ENCODE assay signal across 9 cellular contexts in genomic region chr5:143826909-143827514, GRCh38. TPM values are rescaled to one million over a fixed set of nuclear protein-coding genes. Genes with fewer than 3 reads are reported as not detected.
DNase-seq lines count a peak whose midpoint lies in the region; ATAC-seq and TF ChIP-seq lines count a peak whose summit lies in the region.
"Had no signal": no experiment of that assay in that cellular context is flagged by ENCODE, and none has a peak within 500 bp of the region (broad histone marks: within the 10 kb centered on the region; RNA-seq: fewer than 3 reads in every experiment).

No MANE protein-coding gene starts in this region.

- no peak overlapping the region for H3K4me3 ChIP-seq in ovary

- no peak for TF ChIP-seq EP300 in ovary (IDR thresholded peaks at IDR 0.05)

- intact Hi-C loops in ovary (cut with DNase I): loop anchor here in 2 of 4 donors (5.0 to 10.0 kb wide), 3 partner anchors 902 to 1102 kb away; no protein-coding TSS in a partner anchor

- no peaks in the 10 kb centered on the region for H3K36me3 ChIP-seq in ovary

- H3K27me3 ChIP-seq in foreskin keratinocyte: no peaks in the 10 kb centered on the region
- no peaks in the 10 kb centered on the region for H3K27me3 ChIP-seq in ovary

- H3K27ac ChIP-seq in foreskin keratinocyte: no peak overlapping the region
- H3K27ac ChIP-seq in ovary: no peak overlapping the region

- DNase-seq in activated T-cell treated with anti-CD3 and anti-CD28 coated beads for 48 hours (ENCODE audit: low read depth): peak; percentile 12
- DNase-seq in activated T-cell treated with anti-CD3 and anti-CD28 coated beads, Interleukin-2, amount 50 U/mL, for 24 hours: no peak
- peak; percentile 76 for DNase-seq in NCI-H2196 (lab: John Stamatoyannopoulos, UW; ENCODE audit: unreplicated experiment)
- DNase-seq in foreskin keratinocyte: peak; percentile 18 to 26
- no peak for DNase-seq in effector CD4-positive, alpha-beta T cell
- DNase-seq in medulla oblongata (ENCODE audit: extremely low spot score): no peak
- no peak for DNase-seq in ovary

- H3K27ac Mint-ChIP-seq in activated T-cell treated with anti-CD3 and anti-CD28 coated beads, Interleukin-2, amount 50 U/mL, for 24 hours: no peak overlapping the region
- H3K27ac Mint-ChIP-seq: stimulated activated naive CD8-positive, alpha-beta T cell treated with anti-CD3 and anti-CD28 coated beads, Interleukin-15, Interleukin-2, amounts not matched to agents 100 ng/mL and 50 ng/mL, for 24 hours had no signal

- H3K9me3 ChIP-seq in ovary: no peaks in the 10 kb centered on the region

- peak; percentile 96 for ATAC-seq in HG02885 (IDR thresholded peaks at IDR 0.05; ENCODE audit: poor library complexity, unreplicated experiment)
- ATAC-seq in foreskin keratinocyte: no peak

- H3K4me1 ChIP-seq in foreskin keratinocyte (no peaks in the 10 kb centered on the region), ovary (ENCODE audit: insufficient read depth) (no peaks in the 10 kb centered on the region)

- no peaks in the 10 kb centered on the region for H3K36me3 Mint-ChIP-seq in activated T-cell treated with anti-CD3 and anti-CD28 coated beads, Interleukin-2, amount 50 U/mL, for 24 hours (ENCODE audit: low read depth)

- H3K4me1 Mint-ChIP-seq in activated T-cell treated with anti-CD3 and anti-CD28 coated beads, Interleukin-2, amount 50 U/mL, for 24 hours (ENCODE audit: low read depth): peaks cover 20% of the 10 kb centered on the region

- H3K27me3 Mint-ChIP-seq in activated T-cell treated with anti-CD3 and anti-CD28 coated beads, Interleukin-2, amount 50 U/mL, for 24 hours: no peaks in the 10 kb centered on the region
- H3K27me3 Mint-ChIP-seq: stimulated activated naive CD8-positive, alpha-beta T cell treated with anti-CD3 and anti-CD28 coated beads, Interleukin-15, Interleukin-2, amounts not matched to agents 100 ng/mL and 50 ng/mL, for 24 hours had no signal

- no peak for TF ChIP-seq POLR2A in ovary (IDR thresholded peaks at IDR 0.05)

- no peaks in the 10 kb centered on the region for H3K9me3 Mint-ChIP-seq in activated T-cell treated with anti-CD3 and anti-CD28 coated beads, Interleukin-2, amount 50 U/mL, for 24 hours
- H3K9me3 Mint-ChIP-seq: stimulated activated naive CD8-positive, alpha-beta T cell treated with anti-CD3 and anti-CD28 coated beads, Interleukin-15, Interleukin-2, amounts not matched to agents 100 ng/mL and 50 ng/mL, for 24 hours had no signal

- no peak for TF ChIP-seq CTCF in foreskin keratinocyte (conservative IDR thresholded peaks at IDR 0.05)
- no peak for TF ChIP-seq CTCF in ovary (IDR thresholded peaks at IDR 0.05)

- WGBS in ovary, 3 donors: 77 to 89% (median 81%) methylated on average over 3 of the region's 3 CpGs

- no peak overlapping the region for H3K4me3 Mint-ChIP-seq in activated T-cell treated with anti-CD3 and anti-CD28 coated beads, Interleukin-2, amount 50 U/mL, for 24 hours
- H3K4me3 Mint-ChIP-seq: stimulated activated naive CD8-positive, alpha-beta T cell treated with anti-CD3 and anti-CD28 coated beads, Interleukin-15, Interleukin-2, amounts not matched to agents 100 ng/mL and 50 ng/mL, for 24 hours had no signal

RNA-seq across cellular contexts. Expression of gene HMHB1, which starts 15.1 kb away (rescaled TPM):
- total RNA-seq in foreskin keratinocyte: not detected in 2 replicates
- polyA plus RNA-seq in foreskin keratinocyte: not detected in 2 replicates
- total RNA-seq in ovary: not detected
- polyA plus RNA-seq in ovary: not detected

Comparison
In these comparisons a context has a peak if more than half of its experiments do, and no peak if none do; other contexts are left out.
1. DNase-seq: peak in activated T-cell treated with anti-CD3 and anti-CD28 coated beads for 48 hours (single experiment), NCI-H2196 (single experiment) and foreskin keratinocyte (2 of 2); none in activated T-cell treated with anti-CD3 and anti-CD28 coated beads, Interleukin-2, amount 50 U/mL, for 24 hours (single experiment), effector CD4-positive, alpha-beta T cell (single experiment), medulla oblongata (single experiment) and ovary (0 of 5).